In the genomic region with DNA sequence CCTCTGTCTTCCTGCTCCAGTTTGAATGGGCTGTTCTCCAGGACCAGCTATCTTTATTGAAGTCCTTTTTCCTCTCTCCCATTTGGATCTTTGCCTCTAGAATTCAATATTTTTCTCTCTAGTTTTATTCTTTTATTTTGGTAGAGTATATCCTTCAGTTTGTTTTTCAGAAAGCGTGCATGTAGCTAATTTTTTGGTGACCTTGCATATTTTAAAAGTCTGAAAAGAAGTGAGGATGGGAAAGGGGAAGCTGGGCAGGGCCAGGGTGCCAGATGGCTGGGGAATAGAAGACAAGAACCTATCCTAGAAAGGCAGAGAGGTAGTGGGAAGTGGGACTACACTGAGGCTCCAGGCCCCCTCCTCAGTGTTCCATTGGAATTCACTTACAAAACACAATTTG, we compare ENCODE assay signal across 24 cellular contexts.
A peak's percentile ranks its signal among the peaks of the same experiment; 100 is the strongest.
DNase-seq lines count a peak whose midpoint lies in the region; ATAC-seq, FAIRE-seq and TF ChIP-seq lines count a peak whose summit lies in the region.
"Had no signal": no experiment of that assay in that cellular context is flagged by ENCODE, and none has a peak within 500 bp of the region (broad histone marks: within the 10 kb centered on the region; RNA-seq: fewer than 3 reads in every experiment).

No MANE protein-coding gene starts in this region.

- H3K9me3 ChIP-seq in A549 (no peaks in the 10 kb centered on the region), Karpas-422 (ENCODE audit: low read length) (no peaks in the 10 kb centered on the region)
- H3K9me3 ChIP-seq: Caco-2 had no signal

- H4K20me1 ChIP-seq in GM23338 (replicated peaks; ENCODE audit: insufficient read depth) (no peaks in the 10 kb centered on the region), Karpas-422 (ENCODE audit: insufficient read depth, low read depth, low read length) (no peaks in the 10 kb centered on the region)
- H4K20me1 ChIP-seq: BLaER1 treated with 17β-estradiol and CSF1 and Interleukin-3, amounts not matched to agents 10 nM and 100 nM had no signal

- H3K4me3 ChIP-seq in A549 (no peak overlapping the region), GM23338 (no peak overlapping the region), Karpas-422 (ENCODE audit: low read length) (no peak overlapping the region), brain microvascular endothelial cell (ENCODE audit: low read depth, low read length) (no peak overlapping the region)
- H3K4me3 ChIP-seq: BLaER1 treated with 17β-estradiol and CSF1 and Interleukin-3, amounts not matched to agents 10 nM and 100 nM had no signal

- no peaks in the 10 kb centered on the region for H3K27me3 ChIP-seq in GM23338 (ENCODE audit: insufficient read depth)
- H3K27me3 ChIP-seq in Karpas-422 (ENCODE audit: low read length), result no peaks in the 10 kb centered on the region
- no peaks in the 10 kb centered on the region for H3K27me3 ChIP-seq in brain microvascular endothelial cell (replicated peaks)
- H3K27me3 ChIP-seq: BLaER1 treated with 17β-estradiol and CSF1 and Interleukin-3, amounts not matched to agents 10 nM and 100 nM had no signal

- TF ChIP-seq RAD21 in A549 (conservative IDR thresholded peaks at IDR 0.05 in 1 of 2, IDR thresholded peaks at IDR 0.05 in 1 of 2), result no peak

- H3K9me3 Mint-ChIP-seq in GM23338, result peaks cover 22% of the 10 kb centered on the region; the same call in 2 of the 3 replicates
- H3K9me3 Mint-ChIP-seq in dendritic cell treated with granulocyte-macrophage colony-stimulating factor and Interleukin-4, amounts not matched to agents 40 ng/mL and 50 ng/mL, for 4 days, result peaks cover 34% of the 10 kb centered on the region
- H3K9me3 Mint-ChIP-seq: CD8-positive, alpha-beta T cell had no signal

- DNase-seq in A549 (ENCODE audit: low read depth in 1 of 2, low spot score in 1 of 2), result no peak
- DNase-seq in GM23338 (ENCODE audit: low spot score), result no peak
- DNase-seq in Karpas-422, result peak; percentile 11
- DNase-seq in brain microvascular endothelial cell, result no peak
- no peak for DNase-seq in germinal center (ENCODE audit: low spot score)
- no peak for DNase-seq in retina
- no peak for DNase-seq in NK-92 (lab: John Stamatoyannopoulos, UW; ENCODE audit: unreplicated experiment)
- DNase-seq: 8988T; AML-193; Caco-2; Calu3; CD4-positive, alpha-beta T cell; CD8-positive, alpha-beta T cell; DMS79 treated with DMSO at 0.1 percent for 48 hours; GF-D8 had no signal

- ATAC-seq in A549, result no peak
- ATAC-seq in GM23338, result no peak
- ATAC-seq: CD8-positive, alpha-beta T cell had no signal

- TF ChIP-seq CTCF in A549 (IDR thresholded peaks at IDR 0.05), result no peak
- TF ChIP-seq CTCF in GM23338 (conservative IDR thresholded peaks at IDR 0.05; ENCODE audit: low read depth in 2 of 2), result no peak
- TF ChIP-seq CTCF in brain microvascular endothelial cell (IDR thresholded peaks at IDR 0.05; ENCODE audit: low read depth, low read length, missing control alignments), result no peak

- in situ Hi-C loops in brain microvascular endothelial cell (cut with HindIII; ENCODE audit: low pct_ligation_motif_present, low sequenced_read_pairs), result no loop called here

- 0 out of 2 replicates have a peak, but pooled peaks cover 7% of the 10 kb centered on the region for H3K36me3 ChIP-seq in GM23338 (ENCODE audit: insufficient read depth)
- no peaks in the 10 kb centered on the region for H3K36me3 ChIP-seq in Karpas-422 (ENCODE audit: insufficient read depth, low read length)
- no peaks in the 10 kb centered on the region for H3K36me3 ChIP-seq in brain microvascular endothelial cell (replicated peaks)
- H3K36me3 ChIP-seq: BLaER1 treated with 17β-estradiol and CSF1 and Interleukin-3, amounts not matched to agents 10 nM and 100 nM had no signal

- no peak overlapping the region for H3K4me2 ChIP-seq in A549
- H3K4me2 ChIP-seq in GM23338, result no peak overlapping the region
- no peak overlapping the region for H3K4me2 ChIP-seq in Karpas-422 (ENCODE audit: low read depth, low read length, poor library complexity, severe bottlenecking)
- H3K4me2 ChIP-seq: BLaER1 treated with 17β-estradiol and CSF1 and Interleukin-3, amounts not matched to agents 10 nM and 100 nM had no signal

- H3K4me1 Mint-ChIP-seq in GM23338, result peaks cover 7% of the 10 kb centered on the region
- H3K4me1 Mint-ChIP-seq in dendritic cell treated with granulocyte-macrophage colony-stimulating factor and Interleukin-4, amounts not matched to agents 40 ng/mL and 50 ng/mL, for 4 days (ENCODE audit: low read depth), result peaks cover 77% of the 10 kb centered on the region

- POLR2A ChIA-PET in A549 (lab: Yijun Ruan, JAX), result no interaction called here

- H3K9me2 ChIP-seq in GM23338 (ENCODE audit: insufficient read depth) (no peaks in the 10 kb centered on the region; the same call in 1 of the 2 replicates), Karpas-422 (replicated peaks; ENCODE audit: insufficient read depth, low read length) (no peaks in the 10 kb centered on the region)

- peaks cover 5% of the 10 kb centered on the region for H3K27me3 Mint-ChIP-seq in GM23338 (ENCODE audit: insufficient read depth, low read depth, poor library complexity)
- peaks cover 11% of the 10 kb centered on the region for H3K27me3 Mint-ChIP-seq in dendritic cell treated with granulocyte-macrophage colony-stimulating factor and Interleukin-4, amounts not matched to agents 40 ng/mL and 50 ng/mL, for 4 days

- H3K27ac Mint-ChIP-seq in GM23338, result no peak overlapping the region
- peak overlapping the region; percentile 59 for H3K27ac Mint-ChIP-seq in dendritic cell treated with granulocyte-macrophage colony-stimulating factor and Interleukin-4, amounts not matched to agents 40 ng/mL and 50 ng/mL, for 4 days
- H3K27ac Mint-ChIP-seq: B cell; CD4-positive, alpha-beta T cell; CD8-positive, alpha-beta T cell had no signal

- FAIRE-seq in A549 (lab: Jason Lieb, UNC), result no peak
- FAIRE-seq: A204.1, D721Med, G401.6, GM12891, GM19239 had no signal

- WGBS in A549 (ENCODE audit: missing lambda C conversion rate), result 70% methylated on average over 1 of the region's 1 CpG

- CTCF ChIA-PET in A549 (lab: Yijun Ruan, JAX), result interaction anchor here (1.5 kb wide), 1 partner anchor 160 kb away, joined by 4 read pairs; no protein-coding TSS in a partner anchor

- H3K36me3 Mint-ChIP-seq in GM23338 (ENCODE audit: low read depth), result peaks cover 9% of the 10 kb centered on the region; the same call in 2 of the 3 replicates
- H3K36me3 Mint-ChIP-seq in dendritic cell treated with granulocyte-macrophage colony-stimulating factor and Interleukin-4, amounts not matched to agents 40 ng/mL and 50 ng/mL, for 4 days (ENCODE audit: low read depth), result peaks cover 14% of the 10 kb centered on the region
- H3K36me3 Mint-ChIP-seq: CD8-positive, alpha-beta T cell had no signal

- H3K27ac ChIP-seq in A549 (no peak overlapping the region), GM23338 (ENCODE audit: low read depth) (no peak overlapping the region), Karpas-422 (ENCODE audit: low read length) (no peak overlapping the region), brain microvascular endothelial cell (no peak overlapping the region)
- H3K27ac ChIP-seq: BLaER1 treated with 17β-estradiol and CSF1 and Interleukin-3, amounts not matched to agents 10 nM and 100 nM; C4-2B had no signal

- TF ChIP-seq EP300 in A549 (IDR thresholded peaks at IDR 0.05), result no peak

- H3K79me2 ChIP-seq in GM23338 (replicated peaks; ENCODE audit: insufficient read depth) (no peaks in the 10 kb centered on the region), Karpas-422 (ENCODE audit: low read length) (no peaks in the 10 kb centered on the region)

- no peak for TF ChIP-seq POLR2A in A549 (IDR thresholded peaks at IDR 0.05; ENCODE audit: low read length)

- H3K4me1 ChIP-seq in A549 (no peaks in the 10 kb centered on the region), GM23338 (ENCODE audit: insufficient read depth) (no peaks in the 10 kb centered on the region), Karpas-422 (ENCODE audit: low read length) (peaks cover 11% of the 10 kb centered on the region)
- H3K4me1 ChIP-seq: Caco-2 had no signal

- H3K9ac ChIP-seq in Karpas-422 (ENCODE audit: low read length), result no peak overlapping the region
- H3K9ac ChIP-seq: BLaER1 treated with 17β-estradiol and CSF1 and Interleukin-3, amounts not matched to agents 10 nM and 100 nM had no signal

- no peak overlapping the region for H3K4me3 Mint-ChIP-seq in GM23338
- H3K4me3 Mint-ChIP-seq in dendritic cell treated with granulocyte-macrophage colony-stimulating factor and Interleukin-4, amounts not matched to agents 40 ng/mL and 50 ng/mL, for 4 days, result no peak overlapping the region
- H3K4me3 Mint-ChIP-seq: B cell; CD4-positive, alpha-beta T cell; CD8-positive, alpha-beta T cell had no signal

- intact Hi-C loops in dendritic cell treated with granulocyte-macrophage colony-stimulating factor and Interleukin-4, amounts not matched to agents 40 ng/mL and 50 ng/mL, for 4 days (cut with micrococcal nuclease), result no loop called here

- H2AFZ ChIP-seq in GM23338 (peak overlapping the region; percentile 43; the same call in 1 of the 2 replicates), Karpas-422 (ENCODE audit: low read length) (no peak overlapping the region)

- no peaks in the 10 kb centered on the region for H3F3A ChIP-seq in GM23338 (replicated peaks; ENCODE audit: low read depth)

TF ChIP-seq in A549, 52 proteins besides CTCF, POLR2A, EP300 and RAD21:
- TF ChIP-seq EHF (CRISPR knock-in tag; IDR thresholded peaks at IDR 0.05), result no peak
- TF ChIP-seq, protein P1, sequence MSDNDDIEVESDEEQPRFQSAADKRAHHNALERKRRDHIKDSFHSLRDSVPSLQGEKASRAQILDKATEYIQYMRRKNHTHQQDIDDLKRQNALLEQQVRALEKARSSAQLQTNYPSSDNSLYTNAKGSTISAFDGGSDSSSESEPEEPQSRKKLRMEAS (IDR thresholded peaks at IDR 0.05), result no peak
- no peak for TF ChIP-seq RNF2 (IDR thresholded peaks at IDR 0.05; ENCODE audit: borderline replicate concordance, low read depth)
- TF ChIP-seq GATA3 (IDR thresholded peaks at IDR 0.05; ENCODE audit: borderline replicate concordance), result no peak
- TF ChIP-seq MAFK (IDR thresholded peaks at IDR 0.05; ENCODE audit: partially characterized antibody), result peak; percentile 76

TF ChIP-seq in GM23338, 12 proteins besides CTCF, POLR2A, EP300 and RAD21 (continues in another document):
- TF ChIP-seq EZH2phosphoT487 (IDR thresholded peaks at IDR 0.05; ENCODE audit: unreplicated experiment) (no peak), STAT1 (IDR thresholded peaks at IDR 0.05; ENCODE audit: unreplicated experiment) (no peak), EZH2 (IDR thresholded peaks at IDR 0.05; ENCODE audit: low read depth, unreplicated experiment) (no peak), ZNF331 (CRISPR knock-in tag; IDR thresholded peaks at IDR 0.05; ENCODE audit: low read depth) (no peak), ZNF114 (CRISPR knock-in tag; IDR thresholded peaks at IDR 0.05) (no peak), NANOG (IDR thresholded peaks at IDR 0.05; ENCODE audit: borderline replicate concordance) (no peak)
